23 cellular contexts compared by ENCODE assay signal in genomic region chr12:82694970-82695369, GRCh38. TPM values are rescaled to one million over a fixed set of nuclear protein-coding genes. Genes with fewer than 3 reads are reported as not detected.
DNase-seq lines count a peak whose midpoint lies in the region; ATAC-seq and TF ChIP-seq lines count a peak whose summit lies in the region.
"Had no signal": no experiment of that assay in that cellular context is flagged by ENCODE, and none has a peak within 500 bp of the region (broad histone marks: within the 10 kb centered on the region; RNA-seq: fewer than 3 reads in every experiment).

No MANE protein-coding gene starts in this region.

- H3K9me3 ChIP-seq in PC-3 (ENCODE audit: low read length) (no peaks in the 10 kb centered on the region), upper lobe of right lung (no peaks in the 10 kb centered on the region), MM.1S (replicated peaks; ENCODE audit: insufficient read depth, low read length) (no peaks in the 10 kb centered on the region)
- no peaks in the 10 kb centered on the region for H3K9me3 ChIP-seq in CD8-positive, alpha-beta memory T cell (ENCODE audit: low read length)
- H3K9me3 ChIP-seq: right lobe of liver, thoracic aorta had no signal

- H3K27me3 ChIP-seq in PC-3 (ENCODE audit: low read length) (no peaks in the 10 kb centered on the region), upper lobe of right lung (no peaks in the 10 kb centered on the region), MM.1S (replicated peaks; ENCODE audit: insufficient read depth, low read length) (no peaks in the 10 kb centered on the region)
- no peaks in the 10 kb centered on the region for H3K27me3 ChIP-seq in CD8-positive, alpha-beta memory T cell (ENCODE audit: insufficient read depth, low read length, poor library complexity, severe bottlenecking)
- H3K27me3 ChIP-seq: right lobe of liver had no signal

- H3K36me3 ChIP-seq in PC-3 (ENCODE audit: low read depth, low read length) (peaks cover 16% of the 10 kb centered on the region), upper lobe of right lung (no peaks in the 10 kb centered on the region), MM.1S (replicated peaks; ENCODE audit: insufficient read depth, low read length) (no peaks in the 10 kb centered on the region)
- no peaks in the 10 kb centered on the region for H3K36me3 ChIP-seq in CD8-positive, alpha-beta memory T cell (ENCODE audit: insufficient read depth, low read length)
- H3K36me3 ChIP-seq: right lobe of liver, thoracic aorta had no signal

- intact Hi-C loops in PC-3 (cut with micrococcal nuclease) (loop anchor here (5.0 kb wide), 1 partner anchor 42 kb away; no protein-coding TSS in a partner anchor), upper lobe of right lung (cut with DNase I) (no loop called here)

- H2AFZ ChIP-seq in PC-3 (ENCODE audit: low read length) (no peak overlapping the region), MM.1S (ENCODE audit: low read length) (no peak overlapping the region)

- no peak for TF ChIP-seq CTCF in PC-3 (conservative IDR thresholded peaks at IDR 0.05; ENCODE audit: low read depth, low read length)
- TF ChIP-seq CTCF in fibroblast of the aortic adventitia (IDR thresholded peaks at IDR 0.05; ENCODE audit: insufficient read depth, low read length), result no peak
- no peak for TF ChIP-seq CTCF in upper lobe of right lung (IDR thresholded peaks at IDR 0.05)
- no peak for TF ChIP-seq CTCF in MM.1S (IDR thresholded peaks at IDR 0.05; ENCODE audit: low read length)

- H3F3A ChIP-seq in PC-3 (ENCODE audit: low read length, unreplicated experiment), result peaks cover 6% of the 10 kb centered on the region
- H3F3A ChIP-seq in MM.1S (ENCODE audit: insufficient read depth, low read length), result no peaks in the 10 kb centered on the region

- POLR2A ChIA-PET in PC-3 (lab: Charles Lee; ENCODE audit: unreplicated experiment), result no interaction called here
- POLR2A ChIA-PET in CD8-positive, alpha-beta memory T cell (lab: Charles Lee), result no interaction called here

- no peak overlapping the region for H3K27ac Mint-ChIP-seq in CD8-positive, alpha-beta memory T cell
- H3K27ac Mint-ChIP-seq: activated CD4-positive, alpha-beta T cell treated with anti-CD3 and anti-CD28 coated beads, Interleukin-2, amount 10 ng/mL, durations not matched to agents 7 days and 5 days; nephron had no signal

- H3K4me1 Mint-ChIP-seq in CD8-positive, alpha-beta memory T cell, result peaks cover 0 to 2% (median under 1%) of the 10 kb centered on the region in 3 donors
- H3K4me1 Mint-ChIP-seq: activated CD4-positive, alpha-beta T cell treated with anti-CD3 and anti-CD28 coated beads, Interleukin-2, amount 10 ng/mL, durations not matched to agents 7 days and 5 days had no signal

- H3K79me2 ChIP-seq in PC-3 (ENCODE audit: low read length) (peaks cover 15% of the 10 kb centered on the region), MM.1S (ENCODE audit: low read length) (0 out of 2 replicates have a peak, but pooled peaks cover 2% of the 10 kb centered on the region)

- no TSS peak for BruUV-seq in PC-3 (replicated peaks; lab: Mats Ljungman, UMichigan)

- CTCF ChIA-PET in PC-3 (lab: Charles Lee), result no interaction called here
- CTCF ChIA-PET in CD8-positive, alpha-beta memory T cell (lab: Charles Lee), result no interaction called here

- H3K9me2 ChIP-seq in PC-3 (replicated peaks; ENCODE audit: low read length), result no peaks in the 10 kb centered on the region
- H3K9me2 ChIP-seq in MM.1S (replicated peaks; ENCODE audit: insufficient read depth, low read length), result no peaks in the 10 kb centered on the region

- H3K4me1 ChIP-seq in PC-3 (ENCODE audit: insufficient read depth, low read length), result peaks cover 26% of the 10 kb centered on the region
- no peaks in the 10 kb centered on the region for H3K4me1 ChIP-seq in upper lobe of right lung
- no peaks in the 10 kb centered on the region for H3K4me1 ChIP-seq in MM.1S (ENCODE audit: low read length)
- no peaks in the 10 kb centered on the region for H3K4me1 ChIP-seq in CD8-positive, alpha-beta memory T cell (ENCODE audit: insufficient read depth, low read length)

- H3K4me2 ChIP-seq in PC-3 (ENCODE audit: low read length) (peak overlapping the region; percentile 64), MM.1S (ENCODE audit: low read depth, low read length) (no peak overlapping the region)

- H3K9me3 Mint-ChIP-seq in CD8-positive, alpha-beta memory T cell, result no peaks in the 10 kb centered on the region
- H3K9me3 Mint-ChIP-seq: activated CD4-positive, alpha-beta T cell treated with anti-CD3 and anti-CD28 coated beads, Interleukin-2, amount 10 ng/mL, durations not matched to agents 7 days and 5 days; nephron had no signal

- no peak overlapping the region for H3K9ac ChIP-seq in PC-3 (ENCODE audit: low read length)
- H3K9ac ChIP-seq in MM.1S (ENCODE audit: low read length), result no peak overlapping the region

- ATAC-seq in PC-3 (peak; percentile 74), upper lobe of right lung (peak; percentile 58)
- ATAC-seq: left lobe of liver, right lobe of liver had no signal

- no peaks in the 10 kb centered on the region for H3K27me3 Mint-ChIP-seq in CD8-positive, alpha-beta memory T cell
- H3K27me3 Mint-ChIP-seq: activated CD4-positive, alpha-beta T cell treated with anti-CD3 and anti-CD28 coated beads, Interleukin-2, amount 10 ng/mL, durations not matched to agents 7 days and 5 days had no signal

- DNase-seq in GM03348 (ENCODE audit: low spot score) (peak; percentile 52), PC-3 (peak; percentile 80), fibroblast of the aortic adventitia (ENCODE audit: low read depth) (peak; percentile 45), upper lobe of right lung (no peak), MM.1S (no peak), NCI-H146 treated with DMSO at 0.1 percent for 48 hours (lab: John Stamatoyannopoulos, UW; ENCODE audit: unreplicated experiment) (no peak)
- DNase-seq in CD8-positive, alpha-beta memory T cell, result no peak
- DNase-seq: activated CD4-positive, alpha-beta T cell treated with anti-CD3 and anti-CD28 coated beads, Interleukin-2, amount 10 ng/mL, durations not matched to agents 7 days and 5 days; activated naive CD4-positive, alpha-beta T cell; activated T-cell treated with anti-CD3 and anti-CD28 coated beads, Interleukin-2, amount 50 U/mL, for 48 hours; caudate nucleus; foreskin melanocyte; H7; midbrain; NCI-H1092; NCI-H1930; NCI-H82; right lobe of liver; stimulated activated naive CD4-positive, alpha-beta T cell treated with Interleukin-2 at 50 U/mL for 16 hours had no signal

- H3K4me3 ChIP-seq in PC-3 (ENCODE audit: low read length) (peak overlapping the region; percentile 11; the same call in 1 of the 2 replicates), fibroblast of the aortic adventitia (ENCODE audit: low read depth, low read length) (no peak overlapping the region), upper lobe of right lung (no peak overlapping the region), MM.1S (ENCODE audit: low read length) (no peak overlapping the region)
- no peak overlapping the region for H3K4me3 ChIP-seq in CD8-positive, alpha-beta memory T cell (ENCODE audit: low read length)
- H3K4me3 ChIP-seq: right lobe of liver, thoracic aorta had no signal

- peak overlapping the region; percentile 9; the same call in 1 of the 2 replicates for H3K27ac ChIP-seq in PC-3 (ENCODE audit: low read length)
- H3K27ac ChIP-seq in upper lobe of right lung, result no peak overlapping the region
- no peak overlapping the region for H3K27ac ChIP-seq in MM.1S (ENCODE audit: low read length)
- H3K27ac ChIP-seq in CD8-positive, alpha-beta memory T cell (ENCODE audit: low read depth, low read length), result no peak overlapping the region
- H3K27ac ChIP-seq: right lobe of liver, thoracic aorta, VCaP had no signal

- no peak overlapping the region for H3K4me3 Mint-ChIP-seq in CD8-positive, alpha-beta memory T cell
- H3K4me3 Mint-ChIP-seq: activated CD4-positive, alpha-beta T cell treated with anti-CD3 and anti-CD28 coated beads, Interleukin-2, amount 10 ng/mL, durations not matched to agents 7 days and 5 days; nephron had no signal

- peaks cover 0 to 2% (median 0%) of the 10 kb centered on the region in 3 donors for H3K36me3 Mint-ChIP-seq in CD8-positive, alpha-beta memory T cell

- H4K20me1 ChIP-seq in PC-3 (ENCODE audit: low read length) (no peaks in the 10 kb centered on the region), MM.1S (ENCODE audit: insufficient read depth, low read length) (no peaks in the 10 kb centered on the region)

RNA-seq across cellular contexts. Expression of gene TMTC2, which starts 8.3 kb away (rescaled TPM):
- total RNA-seq in PC-3 (2014; rRNA removed) (10.7 and 17.5 TPM in 2 replicates), fibroblast of the aortic adventitia (ENCODE audit: low replicate concordance) (21.1 and 83.6 TPM in 2 replicates), upper lobe of right lung (37.9 TPM)
- total RNA-seq in CD8-positive, alpha-beta memory T cell, result 1 to 10 TPM; 2.2 to 2.5 TPM
- polyA plus RNA-seq in CD8-positive, alpha-beta memory T cell, result 0.13 TPM

Comparison
In these comparisons a context has a peak if more than half of its experiments do, and no peak if none do; other contexts are left out.
1. DNase-seq: peak in GM03348 (single experiment), PC-3 (single experiment) and fibroblast of the aortic adventitia (single experiment); none in upper lobe of right lung (single experiment), MM.1S (single experiment), NCI-H146 treated with DMSO at 0.1 percent for 48 hours (single experiment) and CD8-positive, alpha-beta memory T cell (0 of 5).